ENCODE assay signal across 21 cellular contexts in the genomic region with DNA sequence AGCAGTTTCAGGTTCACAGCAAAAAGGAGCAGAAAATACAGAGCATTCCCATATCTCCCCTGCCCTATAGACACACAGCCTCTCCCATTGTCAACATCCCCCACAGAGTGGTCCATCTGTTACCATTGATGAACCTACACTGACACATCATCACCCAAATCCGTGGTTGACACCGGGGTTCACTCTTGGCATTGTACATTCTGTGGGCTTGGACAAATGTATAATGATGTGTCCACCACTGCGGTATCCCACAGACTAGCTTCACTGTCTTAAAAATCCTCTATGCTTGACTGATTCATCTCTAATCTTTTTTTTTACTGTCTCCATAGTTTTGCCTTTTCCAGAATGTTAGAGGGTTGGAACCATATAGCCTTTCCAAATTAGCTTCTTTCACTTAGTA.
DNase-seq lines count a peak whose midpoint lies in the region; ATAC-seq, FAIRE-seq and TF ChIP-seq lines count a peak whose summit lies in the region.
"Had no signal": no experiment of that assay in that cellular context is flagged by ENCODE, and none has a peak within 500 bp of the region (broad histone marks: within the 10 kb centered on the region; RNA-seq: fewer than 3 reads in every experiment).

No MANE protein-coding gene starts in this region.

- CTCF ChIA-PET in CD4-positive, alpha-beta memory T cell (lab: Charles Lee; ENCODE audit: partially characterized antibody) = no interaction called here

- H3K79me2 ChIP-seq in neural progenitor cell (ENCODE audit: low read depth) = no peaks in the 10 kb centered on the region

- no peak for FAIRE-seq in RCC 7860 (lab: Jason Lieb, UNC)

- DNase-seq in RCC 7860 (ENCODE audit: low spot score) = peak; percentile 20
- peak; percentile 75 for DNase-seq in glomerular visceral epithelial cell (ENCODE audit: extremely low spot score)
- DNase-seq in neural progenitor cell (ENCODE audit: low spot score) = no peak
- no peak for DNase-seq in uterus
- no peak for DNase-seq in stimulated activated naive CD8-positive, alpha-beta T cell treated with anti-CD3 and anti-CD28 coated beads, Interleukin-15, amount 100 ng/mL, for 72 hours
- no peak for DNase-seq in kidney glomerular epithelial cell (lab: John Stamatoyannopoulos, UW)
- no peak for DNase-seq in CD4-positive, alpha-beta memory T cell
- DNase-seq: ACHN, AML-193, COR-L47, DMS153, HCEC 1CT, MV-4-11, NCI-H1417, NCI-H1930, NCI-H774, PC-9, SK-N-SH had no signal

- H3F3A ChIP-seq in neural progenitor cell (ENCODE audit: low read depth) = no peaks in the 10 kb centered on the region

- no peaks in the 10 kb centered on the region for H3K9me3 ChIP-seq in neural progenitor cell (ENCODE audit: low read depth)
- no peaks in the 10 kb centered on the region for H3K9me3 ChIP-seq in uterus
- no peaks in the 10 kb centered on the region for H3K9me3 ChIP-seq in CD4-positive, alpha-beta memory T cell (ENCODE audit: control insufficient read depth in 1 of 2, low read length in 2 of 2)
- H3K9me3 ChIP-seq: SK-N-SH had no signal

- ATAC-seq in stimulated activated naive CD8-positive, alpha-beta T cell treated with anti-CD3 and anti-CD28 coated beads, Interleukin-15, amount 100 ng/mL, for 72 hours = no peak
- no peak for ATAC-seq in GM19452 (IDR thresholded peaks at IDR 0.05; ENCODE audit: unreplicated experiment)

- TF ChIP-seq POLR2A in uterus (IDR thresholded peaks at IDR 0.05) = no peak

- H3K4me1 ChIP-seq in neural progenitor cell (no peaks in the 10 kb centered on the region), uterus (peaks cover 0 to 9% of the 10 kb centered on the region in 2 donors)
- H3K4me1 ChIP-seq in CD4-positive, alpha-beta memory T cell (ENCODE audit: insufficient read depth, low read length) = no peaks in the 10 kb centered on the region

- H3K27ac Mint-ChIP-seq in neural progenitor cell = peak overlapping the region; percentile 59
- no peak overlapping the region for H3K27ac Mint-ChIP-seq in stimulated activated naive CD8-positive, alpha-beta T cell treated with anti-CD3 and anti-CD28 coated beads, Interleukin-15, amount 100 ng/mL, for 72 hours
- H3K27ac Mint-ChIP-seq in CD4-positive, alpha-beta memory T cell = no peak overlapping the region
- H3K27ac Mint-ChIP-seq: IgD-negative memory B cell had no signal

- H4K20me1 ChIP-seq in neural progenitor cell (ENCODE audit: low read depth) = no peaks in the 10 kb centered on the region

- no peak overlapping the region for H3K4me3 ChIP-seq in neural progenitor cell
- H3K4me3 ChIP-seq in uterus = no peak overlapping the region
- H3K4me3 ChIP-seq in CD4-positive, alpha-beta memory T cell (ENCODE audit: low read length in 2 of 2) = no peak overlapping the region
- H3K4me3 ChIP-seq: PC-9 had no signal

- H3K9me3 Mint-ChIP-seq in neural progenitor cell = peaks cover under 1% of the 10 kb centered on the region
- H3K9me3 Mint-ChIP-seq in stimulated activated naive CD8-positive, alpha-beta T cell treated with anti-CD3 and anti-CD28 coated beads, Interleukin-15, amount 100 ng/mL, for 72 hours = peaks cover 0 to 2% of the 10 kb centered on the region in 2 donors
- peaks cover 0 to 4% (median under 1%) of the 10 kb centered on the region in 8 donors for H3K9me3 Mint-ChIP-seq in CD4-positive, alpha-beta memory T cell

- no peaks in the 10 kb centered on the region for H3K36me3 Mint-ChIP-seq in neural progenitor cell
- H3K36me3 Mint-ChIP-seq in CD4-positive, alpha-beta memory T cell = no peaks in the 10 kb centered on the region
- H3K36me3 Mint-ChIP-seq: CD14-positive monocyte, IgD-negative memory B cell had no signal

- no peak overlapping the region for H2AFZ ChIP-seq in neural progenitor cell (replicated peaks)
- H2AFZ ChIP-seq: PC-9 had no signal

- POLR2A ChIA-PET in CD4-positive, alpha-beta memory T cell (lab: Charles Lee; ENCODE audit: partially characterized antibody) = no interaction called here

- no peak overlapping the region for H3K9ac ChIP-seq in neural progenitor cell
- H3K9ac ChIP-seq: SK-N-SH had no signal

- TF ChIP-seq CTCF in neural progenitor cell (IDR thresholded peaks at IDR 0.05) (no peak), uterus (IDR thresholded peaks at IDR 0.05) (no peak)

- intact Hi-C loops in uterus (cut with DNase I; ENCODE audit: low total_unique reads) = no loop called here
- intact Hi-C loops in CD4-positive, alpha-beta memory T cell (cut with micrococcal nuclease) = no loop called here

- peaks cover 12% of the 10 kb centered on the region for H3K4me1 Mint-ChIP-seq in neural progenitor cell
- H3K4me1 Mint-ChIP-seq in stimulated activated naive CD8-positive, alpha-beta T cell treated with anti-CD3 and anti-CD28 coated beads, Interleukin-15, amount 100 ng/mL, for 72 hours = no peaks in the 10 kb centered on the region
- no peaks in the 10 kb centered on the region for H3K4me1 Mint-ChIP-seq in CD4-positive, alpha-beta memory T cell
- H3K4me1 Mint-ChIP-seq: IgD-negative memory B cell had no signal

- H3K27me3 ChIP-seq in neural progenitor cell (no peaks in the 10 kb centered on the region), uterus (no peaks in the 10 kb centered on the region)
- H3K27me3 ChIP-seq in CD4-positive, alpha-beta memory T cell (ENCODE audit: insufficient read depth, low read length) = no peaks in the 10 kb centered on the region

- H3K4me2 ChIP-seq in neural progenitor cell = no peak overlapping the region
- H3K4me2 ChIP-seq: PC-9, SK-N-SH had no signal

- no peaks in the 10 kb centered on the region for H3K36me3 ChIP-seq in neural progenitor cell
- no peaks in the 10 kb centered on the region for H3K36me3 ChIP-seq in uterus
- no peaks in the 10 kb centered on the region for H3K36me3 ChIP-seq in CD4-positive, alpha-beta memory T cell (ENCODE audit: insufficient read depth, low read length)

- H3K27me3 Mint-ChIP-seq in neural progenitor cell (ENCODE audit: insufficient read depth, low read depth) = peaks cover 2% of the 10 kb centered on the region
- H3K27me3 Mint-ChIP-seq in stimulated activated naive CD8-positive, alpha-beta T cell treated with anti-CD3 and anti-CD28 coated beads, Interleukin-15, amount 100 ng/mL, for 72 hours = peaks cover 19% of the 10 kb centered on the region
- H3K27me3 Mint-ChIP-seq in CD4-positive, alpha-beta memory T cell = peaks cover 0 to 1% of the 10 kb centered on the region in 2 donors
- H3K27me3 Mint-ChIP-seq: IgD-negative memory B cell had no signal

- H3K27ac ChIP-seq in neural progenitor cell (no peak overlapping the region), uterus (peak overlapping the region; percentile 10 to 64)
- no peak overlapping the region for H3K27ac ChIP-seq in CD4-positive, alpha-beta memory T cell (ENCODE audit: low read depth, low read length)
- H3K27ac ChIP-seq: PC-9 had no signal

- no peak overlapping the region for H3K4me3 Mint-ChIP-seq in neural progenitor cell
- no peak overlapping the region for H3K4me3 Mint-ChIP-seq in stimulated activated naive CD8-positive, alpha-beta T cell treated with anti-CD3 and anti-CD28 coated beads, Interleukin-15, amount 100 ng/mL, for 72 hours
- no peak overlapping the region for H3K4me3 Mint-ChIP-seq in CD4-positive, alpha-beta memory T cell
- H3K4me3 Mint-ChIP-seq: CD14-positive monocyte, IgD-negative memory B cell had no signal

Comparison
In these comparisons a context has a peak if more than half of its experiments do, and no peak if none do; other contexts are left out.
1. DNase-seq: peak in RCC 7860 (single experiment) and glomerular visceral epithelial cell (single experiment); none in neural progenitor cell (single experiment), uterus (0 of 2), stimulated activated naive CD8-positive, alpha-beta T cell treated with anti-CD3 and anti-CD28 coated beads, Interleukin-15, amount 100 ng/mL, for 72 hours (0 of 2), kidney glomerular epithelial cell (single experiment) and CD4-positive, alpha-beta memory T cell (0 of 5).
2. H3K27ac ChIP-seq: peak in uterus (2 of 2); none in neural progenitor cell (single experiment) and CD4-positive, alpha-beta memory T cell (single experiment).